ENCODE assay signal across 1 cellular context in genomic region chr15:37058316-37058985, GRCh38.
TF ChIP-seq lines count a peak whose summit lies in the region.

No MANE protein-coding gene starts in this region.

TF ChIP-seq in SK-N-SH, 30 proteins besides CTCF, POLR2A, EP300 and RAD21 (continued from another document):
- TF ChIP-seq SMC3 (IDR thresholded peaks at IDR 0.05; ENCODE audit: low read depth, low read length), result no peak
